18 cellular contexts compared by ENCODE assay signal in the genomic region with DNA sequence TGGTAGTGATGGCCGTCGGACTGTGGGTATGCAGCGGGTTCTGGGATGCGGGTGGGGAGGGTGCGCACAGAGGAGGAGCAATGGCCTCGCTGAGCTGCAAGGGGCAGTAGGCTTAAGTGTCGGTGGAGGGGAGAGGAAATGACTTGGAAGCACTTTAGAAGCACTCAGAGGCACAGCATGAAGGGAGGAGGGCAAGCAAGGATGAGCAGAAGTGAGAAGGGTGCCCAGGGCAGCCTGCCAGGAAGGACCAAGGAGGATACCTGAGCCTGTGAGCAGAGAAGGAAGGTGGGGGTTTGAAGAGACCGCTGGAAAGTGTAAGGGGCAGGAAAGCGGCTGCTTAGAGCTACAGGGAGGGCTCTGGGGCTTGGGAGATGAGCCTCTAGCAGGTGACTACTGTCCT. TPM values are rescaled to one million over a fixed set of nuclear protein-coding genes. Genes with fewer than 3 reads are reported as not detected.
A peak's percentile ranks its signal among the peaks of the same experiment; 100 is the strongest.
DNase-seq lines count a peak whose midpoint lies in the region; ATAC-seq and TF ChIP-seq lines count a peak whose summit lies in the region.
"Had no signal": no experiment of that assay in that cellular context is flagged by ENCODE, and none has a peak within 500 bp of the region (broad histone marks: within the 10 kb centered on the region; RNA-seq: fewer than 3 reads in every experiment).

No MANE protein-coding gene starts in this region.

- H3K4me1 ChIP-seq in GM23338 (ENCODE audit: insufficient read depth) (no peaks in the 10 kb centered on the region), duodenal mucosa (ENCODE audit: control insufficient read depth in 1 of 2, insufficient read depth in 2 of 2, low read length in 2 of 2) (peaks cover 15 to 23% of the 10 kb centered on the region in 2 donors), muscle layer of duodenum (ENCODE audit: control insufficient read depth in 1 of 2, insufficient read depth in 2 of 2, low read length in 2 of 2) (no peaks in the 10 kb centered on the region)
- H3K4me1 ChIP-seq: HAP-1 had no signal

- H3K9me3 ChIP-seq in duodenal mucosa (ENCODE audit: control insufficient read depth in 1 of 2, low read length in 2 of 2), result no peaks in the 10 kb centered on the region
- no peaks in the 10 kb centered on the region for H3K9me3 ChIP-seq in muscle layer of duodenum (ENCODE audit: control insufficient read depth in 1 of 2, low read length in 2 of 2)
- H3K9me3 ChIP-seq: HAP-1, SK-N-SH had no signal

- H3K4me3 Mint-ChIP-seq in Calu3 (ENCODE audit: low read depth, unreplicated experiment) (peak overlapping the region; percentile 35), GM23338 (no peak overlapping the region)
- H3K4me3 Mint-ChIP-seq in activated CD8-positive, alpha-beta memory T cell treated with anti-CD3 and anti-CD28 coated beads, Interleukin-2, amount 10 ng/mL, durations not matched to agents 7 days and 5 days, result no peak overlapping the region
- H3K4me3 Mint-ChIP-seq: CD4-positive, alpha-beta T cell; T-cell had no signal

- H3K27me3 Mint-ChIP-seq in Calu3 (ENCODE audit: unreplicated experiment) (peaks cover 7% of the 10 kb centered on the region), GM23338 (ENCODE audit: insufficient read depth, low read depth, poor library complexity) (peaks cover 3% of the 10 kb centered on the region)
- peaks cover 84% of the 10 kb centered on the region for H3K27me3 Mint-ChIP-seq in activated CD8-positive, alpha-beta memory T cell treated with anti-CD3 and anti-CD28 coated beads, Interleukin-2, amount 10 ng/mL, durations not matched to agents 7 days and 5 days

- H3K4me1 Mint-ChIP-seq in Calu3 (ENCODE audit: low read depth, unreplicated experiment) (peaks cover 26% of the 10 kb centered on the region), GM23338 (0 out of 3 replicates have a peak, but pooled peaks cover 2% of the 10 kb centered on the region)
- H3K4me1 Mint-ChIP-seq in activated CD8-positive, alpha-beta memory T cell treated with anti-CD3 and anti-CD28 coated beads, Interleukin-2, amount 10 ng/mL, durations not matched to agents 7 days and 5 days, result no peaks in the 10 kb centered on the region
- H3K4me1 Mint-ChIP-seq: T-cell had no signal

- H3K79me2 ChIP-seq in GM23338 (replicated peaks; ENCODE audit: insufficient read depth), result no peaks in the 10 kb centered on the region

- peak overlapping the region; percentile 90 to 93 for H3K9ac ChIP-seq in duodenal mucosa (ENCODE audit: low read depth in 1 of 2, low read length in 2 of 2)
- H3K9ac ChIP-seq: KMS-11, SK-N-SH had no signal

- no peak overlapping the region for H3K4me2 ChIP-seq in GM23338
- H3K4me2 ChIP-seq: KMS-11, SK-N-SH had no signal

- no peaks in the 10 kb centered on the region for H3F3A ChIP-seq in GM23338 (replicated peaks; ENCODE audit: low read depth)

- CTCF ChIA-PET in Calu3 (lab: Charles Lee), result interaction anchor here (0.8 to 1.8 kb wide), 9 partner anchors 12 to 223 kb away, joined by 3 to 13 read pairs (median 5); no protein-coding TSS in a partner anchor
- CTCF ChIA-PET in activated CD8-positive, alpha-beta memory T cell treated with anti-CD3 and anti-CD28 coated beads, Interleukin-2, amount 10 ng/mL, durations not matched to agents 7 days and 5 days (lab: Charles Lee), result no interaction called here

- H3K27ac Mint-ChIP-seq in Calu3 (ENCODE audit: unreplicated experiment), result peak overlapping the region; percentile 54
- no peak overlapping the region for H3K27ac Mint-ChIP-seq in GM23338
- H3K27ac Mint-ChIP-seq in activated CD8-positive, alpha-beta memory T cell treated with anti-CD3 and anti-CD28 coated beads, Interleukin-2, amount 10 ng/mL, durations not matched to agents 7 days and 5 days, result no peak overlapping the region
- H3K27ac Mint-ChIP-seq: CD4-positive, alpha-beta T cell; T-cell had no signal

- H3K36me3 Mint-ChIP-seq in Calu3 (ENCODE audit: insufficient read depth, unreplicated experiment) (peaks cover 12% of the 10 kb centered on the region), GM23338 (ENCODE audit: low read depth) (no peaks in the 10 kb centered on the region)
- no peaks in the 10 kb centered on the region for H3K36me3 Mint-ChIP-seq in activated CD8-positive, alpha-beta memory T cell treated with anti-CD3 and anti-CD28 coated beads, Interleukin-2, amount 10 ng/mL, durations not matched to agents 7 days and 5 days
- H3K36me3 Mint-ChIP-seq: T-cell had no signal

- H3K9me3 Mint-ChIP-seq in Calu3 (ENCODE audit: low read depth, unreplicated experiment), result no peaks in the 10 kb centered on the region
- H3K9me3 Mint-ChIP-seq in GM23338, result no peaks in the 10 kb centered on the region
- no peaks in the 10 kb centered on the region for H3K9me3 Mint-ChIP-seq in activated CD8-positive, alpha-beta memory T cell treated with anti-CD3 and anti-CD28 coated beads, Interleukin-2, amount 10 ng/mL, durations not matched to agents 7 days and 5 days (ENCODE audit: low read depth)
- H3K9me3 Mint-ChIP-seq: CD4-positive, alpha-beta T cell; T-cell had no signal

- H3K9me2 ChIP-seq in GM23338 (ENCODE audit: insufficient read depth), result no peaks in the 10 kb centered on the region
- H3K9me2 ChIP-seq: SK-N-SH had no signal

- H3K27ac ChIP-seq in GM23338 (ENCODE audit: low read depth), result no peak overlapping the region
- peak overlapping the region; percentile 65 for H3K27ac ChIP-seq in duodenal mucosa (ENCODE audit: low read depth, low read length)
- H3K27ac ChIP-seq in muscle layer of duodenum (ENCODE audit: low read length), result peak overlapping the region; percentile 72
- H3K27ac ChIP-seq: KMS-11 had no signal

- DNase-seq in Calu3 (peak; percentile 10), GM23338 (ENCODE audit: low spot score) (no peak), Ammon's horn (ENCODE audit: low spot score) (no peak)
- DNase-seq in activated CD8-positive, alpha-beta memory T cell treated with anti-CD3 and anti-CD28 coated beads, Interleukin-2, amount 10 ng/mL, durations not matched to agents 7 days and 5 days, result no peak
- DNase-seq in activated naive CD4-positive, alpha-beta T cell treated with anti-CD3 and anti-CD28 coated beads, Interleukin-2, amount 50 U/mL, for 16 hours, result no peak
- DNase-seq: ACHN; AML-193; CD4-positive, alpha-beta T cell; NCI-H1105 treated with DMSO at 0.1 percent for 48 hours; NCI-H2227 treated with DMSO at 0.1 percent for 48 hours; SHP77; SK-N-SH; T-cell had no signal

- H3K36me3 ChIP-seq in GM23338 (ENCODE audit: insufficient read depth), result no peaks in the 10 kb centered on the region
- H3K36me3 ChIP-seq in duodenal mucosa (ENCODE audit: control insufficient read depth in 1 of 2, insufficient read depth in 2 of 2, low read length in 2 of 2), result peaks cover 7 to 15% of the 10 kb centered on the region in 2 donors
- no peaks in the 10 kb centered on the region for H3K36me3 ChIP-seq in muscle layer of duodenum (ENCODE audit: control insufficient read depth in 1 of 2, insufficient read depth in 2 of 2, low read length in 2 of 2)
- H3K36me3 ChIP-seq: HAP-1 had no signal

- no peaks in the 10 kb centered on the region for H4K20me1 ChIP-seq in GM23338 (replicated peaks; ENCODE audit: insufficient read depth)

- H3K27me3 ChIP-seq in GM23338 (ENCODE audit: insufficient read depth), result no peaks in the 10 kb centered on the region
- peaks cover 0 to 4% of the 10 kb centered on the region in 2 donors for H3K27me3 ChIP-seq in duodenal mucosa (ENCODE audit: control insufficient read depth in 1 of 2, insufficient read depth in 2 of 2, low read length in 2 of 2)
- peaks cover 17% of the 10 kb centered on the region for H3K27me3 ChIP-seq in muscle layer of duodenum (ENCODE audit: low read depth, low read length)

- intact Hi-C loops in Calu3 (cut with micrococcal nuclease; ENCODE audit: unreplicated experiment), result no loop called here

- TF ChIP-seq CTCF in Calu3 (IDR thresholded peaks at IDR 0.05; ENCODE audit: unreplicated experiment) (no peak), GM23338 (conservative IDR thresholded peaks at IDR 0.05; ENCODE audit: low read depth in 2 of 2) (no peak)

- no TSS peak for BruUV-seq in Calu3 (replicated peaks; lab: Mats Ljungman, UMichigan)

- ATAC-seq in GM23338, result peak; percentile 31
- ATAC-seq in GM19035 (IDR thresholded peaks at IDR 0.05; ENCODE audit: unreplicated experiment), result no peak
- no peak for ATAC-seq in activated CD8-positive, alpha-beta memory T cell treated with anti-CD3 and anti-CD28 coated beads, Interleukin-2, amount 10 ng/mL, durations not matched to agents 7 days and 5 days
- ATAC-seq: T-cell had no signal

- H2AFZ ChIP-seq in GM23338, result no peak overlapping the region

- no peak overlapping the region for H3K4me3 ChIP-seq in GM23338
- peak overlapping the region; percentile 86 to 87 for H3K4me3 ChIP-seq in duodenal mucosa (ENCODE audit: low read depth in 1 of 2, low read length in 2 of 2)
- H3K4me3 ChIP-seq in muscle layer of duodenum (ENCODE audit: low read depth in 1 of 2, low read length in 2 of 2), result peak overlapping the region in 1 of 2 donors; percentile 59
- H3K4me3 ChIP-seq: HAP-1 had no signal

TF ChIP-seq in GM23338, 12 proteins besides CTCF, POLR2A, EP300 and RAD21:
- TF ChIP-seq CREB1 (CRISPR knock-in tag; IDR thresholded peaks at IDR 0.05; ENCODE audit: low read depth) (no peak), STAT1 (IDR thresholded peaks at IDR 0.05; ENCODE audit: unreplicated experiment) (no peak), ZNF114 (CRISPR knock-in tag; IDR thresholded peaks at IDR 0.05) (no peak), POLR2AphosphoS5 (IDR thresholded peaks at IDR 0.05; ENCODE audit: low read depth) (no peak), JUNB (IDR thresholded peaks at IDR 0.05; ENCODE audit: unreplicated experiment) (no peak), EZH2phosphoT487 (IDR thresholded peaks at IDR 0.05; ENCODE audit: unreplicated experiment) (no peak), NANOG (IDR thresholded peaks at IDR 0.05; ENCODE audit: borderline replicate concordance) (no peak)
TF ChIP-seq in GM23338: peak in this region for 0.

RNA-seq across cellular contexts. Expression of a gene that starts 0.3 kb away (rescaled TPM):
- 7.5 and 8.6 TPM in 2 replicates for total RNA-seq in Calu3 (2022)
- total RNA-seq in GM23338 (2014; rRNA removed; shearing (Covaris generic)), result 0.03 TPM in 1 of 2 replicates, not detected in the other
- polyA plus RNA-seq in GM23338 (2016; fragmentation: Nextera tagmentation; extraction: Ambion mirVana), result not detected in 2 replicates
- total RNA-seq in activated CD8-positive, alpha-beta memory T cell treated with anti-CD3 and anti-CD28 coated beads, Interleukin-2, amount 10 ng/mL, durations not matched to agents 7 days and 5 days, result not detected
- total RNA-seq: CD4-positive, alpha-beta T cell; T-cell had no signal
- polyA plus RNA-seq: SK-N-SH had no signal
